In genomic region chr1:208243851-208244583, GRCh38 we compare ENCODE assay signal across 1 cellular context.
A peak's percentile ranks its signal among the peaks of the same experiment; 100 is the strongest.
TF ChIP-seq lines count a peak whose summit lies in the region.

A gene with protein sequence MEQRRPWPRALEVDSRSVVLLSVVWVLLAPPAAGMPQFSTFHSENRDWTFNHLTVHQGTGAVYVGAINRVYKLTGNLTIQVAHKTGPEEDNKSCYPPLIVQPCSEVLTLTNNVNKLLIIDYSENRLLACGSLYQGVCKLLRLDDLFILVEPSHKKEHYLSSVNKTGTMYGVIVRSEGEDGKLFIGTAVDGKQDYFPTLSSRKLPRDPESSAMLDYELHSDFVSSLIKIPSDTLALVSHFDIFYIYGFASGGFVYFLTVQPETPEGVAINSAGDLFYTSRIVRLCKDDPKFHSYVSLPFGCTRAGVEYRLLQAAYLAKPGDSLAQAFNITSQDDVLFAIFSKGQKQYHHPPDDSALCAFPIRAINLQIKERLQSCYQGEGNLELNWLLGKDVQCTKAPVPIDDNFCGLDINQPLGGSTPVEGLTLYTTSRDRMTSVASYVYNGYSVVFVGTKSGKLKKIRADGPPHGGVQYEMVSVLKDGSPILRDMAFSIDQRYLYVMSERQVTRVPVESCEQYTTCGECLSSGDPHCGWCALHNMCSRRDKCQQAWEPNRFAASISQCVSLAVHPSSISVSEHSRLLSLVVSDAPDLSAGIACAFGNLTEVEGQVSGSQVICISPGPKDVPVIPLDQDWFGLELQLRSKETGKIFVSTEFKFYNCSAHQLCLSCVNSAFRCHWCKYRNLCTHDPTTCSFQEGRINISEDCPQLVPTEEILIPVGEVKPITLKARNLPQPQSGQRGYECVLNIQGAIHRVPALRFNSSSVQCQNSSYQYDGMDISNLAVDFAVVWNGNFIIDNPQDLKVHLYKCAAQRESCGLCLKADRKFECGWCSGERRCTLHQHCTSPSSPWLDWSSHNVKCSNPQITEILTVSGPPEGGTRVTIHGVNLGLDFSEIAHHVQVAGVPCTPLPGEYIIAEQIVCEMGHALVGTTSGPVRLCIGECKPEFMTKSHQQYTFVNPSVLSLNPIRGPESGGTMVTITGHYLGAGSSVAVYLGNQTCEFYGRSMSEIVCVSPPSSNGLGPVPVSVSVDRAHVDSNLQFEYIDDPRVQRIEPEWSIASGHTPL (N-terminal part only) (minus strand): TSS chr1:208244384. CDS start chr1:208217922, 26,462 bp downstream.

TF ChIP-seq in HepG2, 621 proteins besides CTCF, POLR2A, EP300 and RAD21 (continued from another document and continues in another):
- no peak for TF ChIP-seq RARG (CRISPR knock-in tag; IDR thresholded peaks at IDR 0.05; ENCODE audit: low read depth)
- no peak for TF ChIP-seq ZNF33A (CRISPR knock-in tag; IDR thresholded peaks at IDR 0.05; ENCODE audit: borderline replicate concordance)
- TF ChIP-seq KLF16 (CRISPR knock-in tag; IDR thresholded peaks at IDR 0.05) = no peak
- TF ChIP-seq, protein P1, sequence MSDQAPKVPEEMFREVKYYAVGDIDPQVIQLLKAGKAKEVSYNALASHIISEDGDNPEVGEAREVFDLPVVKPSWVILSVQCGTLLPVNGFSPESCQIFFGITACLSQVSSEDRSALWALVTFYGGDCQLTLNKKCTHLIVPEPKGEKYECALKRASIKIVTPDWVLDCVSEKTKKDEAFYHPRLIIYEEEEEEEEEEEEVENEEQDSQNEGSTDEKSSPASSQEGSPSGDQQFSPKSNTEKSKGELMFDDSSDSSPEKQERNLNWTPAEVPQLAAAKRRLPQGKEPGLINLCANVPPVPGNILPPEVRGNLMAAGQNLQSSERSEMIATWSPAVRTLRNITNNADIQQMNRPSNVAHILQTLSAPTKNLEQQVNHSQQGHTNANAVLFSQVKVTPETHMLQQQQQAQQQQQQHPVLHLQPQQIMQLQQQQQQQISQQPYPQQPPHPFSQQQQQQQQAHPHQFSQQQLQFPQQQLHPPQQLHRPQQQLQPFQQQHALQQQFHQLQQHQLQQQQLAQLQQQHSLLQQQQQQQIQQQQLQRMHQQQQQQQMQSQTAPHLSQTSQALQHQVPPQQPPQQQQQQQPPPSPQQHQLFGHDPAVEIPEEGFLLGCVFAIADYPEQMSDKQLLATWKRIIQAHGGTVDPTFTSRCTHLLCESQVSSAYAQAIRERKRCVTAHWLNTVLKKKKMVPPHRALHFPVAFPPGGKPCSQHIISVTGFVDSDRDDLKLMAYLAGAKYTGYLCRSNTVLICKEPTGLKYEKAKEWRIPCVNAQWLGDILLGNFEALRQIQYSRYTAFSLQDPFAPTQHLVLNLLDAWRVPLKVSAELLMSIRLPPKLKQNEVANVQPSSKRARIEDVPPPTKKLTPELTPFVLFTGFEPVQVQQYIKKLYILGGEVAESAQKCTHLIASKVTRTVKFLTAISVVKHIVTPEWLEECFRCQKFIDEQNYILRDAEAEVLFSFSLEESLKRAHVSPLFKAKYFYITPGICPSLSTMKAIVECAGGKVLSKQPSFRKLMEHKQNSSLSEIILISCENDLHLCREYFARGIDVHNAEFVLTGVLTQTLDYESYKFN (CRISPR knock-in tag; conservative IDR thresholded peaks at IDR 0.05) = no peak
- peak; percentile 50; the same call in 1 of the 2 replicates for TF ChIP-seq HOXA3 (CRISPR knock-in tag; IDR thresholded peaks at IDR 0.05)
- TF ChIP-seq GZF1 (CRISPR knock-in tag; IDR thresholded peaks at IDR 0.05) = no peak
- TF ChIP-seq, protein P2, sequence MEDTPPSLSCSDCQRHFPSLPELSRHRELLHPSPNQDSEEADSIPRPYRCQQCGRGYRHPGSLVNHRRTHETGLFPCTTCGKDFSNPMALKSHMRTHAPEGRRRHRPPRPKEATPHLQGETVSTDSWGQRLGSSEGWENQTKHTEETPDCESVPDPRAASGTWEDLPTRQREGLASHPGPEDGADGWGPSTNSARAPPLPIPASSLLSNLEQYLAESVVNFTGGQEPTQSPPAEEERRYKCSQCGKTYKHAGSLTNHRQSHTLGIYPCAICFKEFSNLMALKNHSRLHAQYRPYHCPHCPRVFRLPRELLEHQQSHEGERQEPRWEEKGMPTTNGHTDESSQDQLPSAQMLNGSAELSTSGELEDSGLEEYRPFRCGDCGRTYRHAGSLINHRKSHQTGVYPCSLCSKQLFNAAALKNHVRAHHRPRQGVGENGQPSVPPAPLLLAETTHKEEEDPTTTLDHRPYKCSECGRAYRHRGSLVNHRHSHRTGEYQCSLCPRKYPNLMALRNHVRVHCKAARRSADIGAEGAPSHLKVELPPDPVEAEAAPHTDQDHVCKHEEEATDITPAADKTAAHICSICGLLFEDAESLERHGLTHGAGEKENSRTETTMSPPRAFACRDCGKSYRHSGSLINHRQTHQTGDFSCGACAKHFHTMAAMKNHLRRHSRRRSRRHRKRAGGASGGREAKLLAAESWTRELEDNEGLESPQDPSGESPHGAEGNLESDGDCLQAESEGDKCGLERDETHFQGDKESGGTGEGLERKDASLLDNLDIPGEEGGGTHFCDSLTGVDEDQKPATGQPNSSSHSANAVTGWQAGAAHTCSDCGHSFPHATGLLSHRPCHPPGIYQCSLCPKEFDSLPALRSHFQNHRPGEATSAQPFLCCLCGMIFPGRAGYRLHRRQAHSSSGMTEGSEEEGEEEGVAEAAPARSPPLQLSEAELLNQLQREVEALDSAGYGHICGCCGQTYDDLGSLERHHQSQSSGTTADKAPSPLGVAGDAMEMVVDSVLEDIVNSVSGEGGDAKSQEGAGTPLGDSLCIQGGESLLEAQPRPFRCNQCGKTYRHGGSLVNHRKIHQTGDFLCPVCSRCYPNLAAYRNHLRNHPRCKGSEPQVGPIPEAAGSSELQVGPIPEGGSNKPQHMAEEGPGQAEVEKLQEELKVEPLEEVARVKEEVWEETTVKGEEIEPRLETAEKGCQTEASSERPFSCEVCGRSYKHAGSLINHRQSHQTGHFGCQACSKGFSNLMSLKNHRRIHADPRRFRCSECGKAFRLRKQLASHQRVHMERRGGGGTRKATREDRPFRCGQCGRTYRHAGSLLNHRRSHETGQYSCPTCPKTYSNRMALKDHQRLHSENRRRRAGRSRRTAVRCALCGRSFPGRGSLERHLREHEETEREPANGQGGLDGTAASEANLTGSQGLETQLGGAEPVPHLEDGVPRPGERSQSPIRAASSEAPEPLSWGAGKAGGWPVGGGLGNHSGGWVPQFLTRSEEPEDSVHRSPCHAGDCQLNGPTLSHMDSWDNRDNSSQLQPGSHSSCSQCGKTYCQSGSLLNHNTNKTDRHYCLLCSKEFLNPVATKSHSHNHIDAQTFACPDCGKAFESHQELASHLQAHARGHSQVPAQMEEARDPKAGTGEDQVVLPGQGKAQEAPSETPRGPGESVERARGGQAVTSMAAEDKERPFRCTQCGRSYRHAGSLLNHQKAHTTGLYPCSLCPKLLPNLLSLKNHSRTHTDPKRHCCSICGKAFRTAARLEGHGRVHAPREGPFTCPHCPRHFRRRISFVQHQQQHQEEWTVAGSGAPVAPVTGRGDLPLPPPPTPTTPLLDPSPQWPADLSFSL (CRISPR knock-in tag; IDR thresholded peaks at IDR 0.05) = no peak
- no peak for TF ChIP-seq GATAD1 (CRISPR knock-in tag; IDR thresholded peaks at IDR 0.05)
- peak; percentile 52 for TF ChIP-seq ZNF574 (CRISPR knock-in tag; IDR thresholded peaks at IDR 0.05)
- no peak for TF ChIP-seq DNMT1 (CRISPR knock-in tag; IDR thresholded peaks at IDR 0.05)
- no peak for TF ChIP-seq NPAS2 (CRISPR knock-in tag; IDR thresholded peaks at IDR 0.05; ENCODE audit: borderline replicate concordance)
- TF ChIP-seq, protein P3, sequence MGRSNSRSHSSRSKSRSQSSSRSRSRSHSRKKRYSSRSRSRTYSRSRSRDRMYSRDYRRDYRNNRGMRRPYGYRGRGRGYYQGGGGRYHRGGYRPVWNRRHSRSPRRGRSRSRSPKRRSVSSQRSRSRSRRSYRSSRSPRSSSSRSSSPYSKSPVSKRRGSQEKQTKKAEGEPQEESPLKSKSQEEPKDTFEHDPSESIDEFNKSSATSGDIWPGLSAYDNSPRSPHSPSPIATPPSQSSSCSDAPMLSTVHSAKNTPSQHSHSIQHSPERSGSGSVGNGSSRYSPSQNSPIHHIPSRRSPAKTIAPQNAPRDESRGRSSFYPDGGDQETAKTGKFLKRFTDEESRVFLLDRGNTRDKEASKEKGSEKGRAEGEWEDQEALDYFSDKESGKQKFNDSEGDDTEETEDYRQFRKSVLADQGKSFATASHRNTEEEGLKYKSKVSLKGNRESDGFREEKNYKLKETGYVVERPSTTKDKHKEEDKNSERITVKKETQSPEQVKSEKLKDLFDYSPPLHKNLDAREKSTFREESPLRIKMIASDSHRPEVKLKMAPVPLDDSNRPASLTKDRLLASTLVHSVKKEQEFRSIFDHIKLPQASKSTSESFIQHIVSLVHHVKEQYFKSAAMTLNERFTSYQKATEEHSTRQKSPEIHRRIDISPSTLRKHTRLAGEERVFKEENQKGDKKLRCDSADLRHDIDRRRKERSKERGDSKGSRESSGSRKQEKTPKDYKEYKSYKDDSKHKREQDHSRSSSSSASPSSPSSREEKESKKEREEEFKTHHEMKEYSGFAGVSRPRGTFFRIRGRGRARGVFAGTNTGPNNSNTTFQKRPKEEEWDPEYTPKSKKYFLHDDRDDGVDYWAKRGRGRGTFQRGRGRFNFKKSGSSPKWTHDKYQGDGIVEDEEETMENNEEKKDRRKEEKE (IDR thresholded peaks at IDR 0.05) = no peak
- peak; percentile 4; the same call in 1 of the 2 replicates for TF ChIP-seq NFKB2 (CRISPR knock-in tag; IDR thresholded peaks at IDR 0.05; ENCODE audit: borderline replicate concordance)
- no peak for TF ChIP-seq ZKSCAN1 (IDR thresholded peaks at IDR 0.05; ENCODE audit: low read length)
- TF ChIP-seq HDAC2 (CRISPR knock-in tag; IDR thresholded peaks at IDR 0.05) = no peak
- TF ChIP-seq ZNF749 (CRISPR knock-in tag; IDR thresholded peaks at IDR 0.05; ENCODE audit: borderline replicate concordance) = no peak
- no peak; the same call in 1 of the 2 replicates for TF ChIP-seq ZNF788 (CRISPR knock-in tag; IDR thresholded peaks at IDR 0.05; ENCODE audit: borderline replicate concordance)
- TF ChIP-seq ZNF432 (CRISPR knock-in tag; IDR thresholded peaks at IDR 0.05; ENCODE audit: borderline replicate concordance) = no peak
- no peak for TF ChIP-seq PATZ1 (CRISPR knock-in tag; IDR thresholded peaks at IDR 0.05)
- no peak for TF ChIP-seq SMARCE1 (IDR thresholded peaks at IDR 0.05; ENCODE audit: borderline replicate concordance)
- no peak for TF ChIP-seq CHCHD3 (CRISPR knock-in tag; IDR thresholded peaks at IDR 0.05)
- TF ChIP-seq, protein P4, sequence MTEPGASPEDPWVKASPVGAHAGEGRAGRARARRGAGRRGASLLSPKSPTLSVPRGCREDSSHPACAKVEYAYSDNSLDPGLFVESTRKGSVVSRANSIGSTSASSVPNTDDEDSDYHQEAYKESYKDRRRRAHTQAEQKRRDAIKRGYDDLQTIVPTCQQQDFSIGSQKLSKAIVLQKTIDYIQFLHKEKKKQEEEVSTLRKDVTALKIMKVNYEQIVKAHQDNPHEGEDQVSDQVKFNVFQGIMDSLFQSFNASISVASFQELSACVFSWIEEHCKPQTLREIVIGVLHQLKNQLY (CRISPR knock-in tag; IDR thresholded peaks at IDR 0.05) = no peak
- TF ChIP-seq GLI4 (CRISPR knock-in tag; IDR thresholded peaks at IDR 0.05; ENCODE audit: borderline replicate concordance) = no peak
- no peak for TF ChIP-seq HMG20B (CRISPR knock-in tag; conservative IDR thresholded peaks at IDR 0.05)
- no peak for TF ChIP-seq AGO1 (IDR thresholded peaks at IDR 0.05; ENCODE audit: low read depth, low read length, poor library complexity, severe bottlenecking)
- no peak for TF ChIP-seq HBP1 (CRISPR knock-in tag; IDR thresholded peaks at IDR 0.05; ENCODE audit: low read depth)
- no peak for TF ChIP-seq RAD51 (IDR thresholded peaks at IDR 0.05; ENCODE audit: borderline replicate concordance)
- no peak for TF ChIP-seq CEBPG (CRISPR knock-in tag; IDR thresholded peaks at IDR 0.05)
- no peak for TF ChIP-seq ZNF629 (CRISPR knock-in tag; conservative IDR thresholded peaks at IDR 0.05)
